ENCODE assay signal across 8 cellular contexts in the genomic region with DNA sequence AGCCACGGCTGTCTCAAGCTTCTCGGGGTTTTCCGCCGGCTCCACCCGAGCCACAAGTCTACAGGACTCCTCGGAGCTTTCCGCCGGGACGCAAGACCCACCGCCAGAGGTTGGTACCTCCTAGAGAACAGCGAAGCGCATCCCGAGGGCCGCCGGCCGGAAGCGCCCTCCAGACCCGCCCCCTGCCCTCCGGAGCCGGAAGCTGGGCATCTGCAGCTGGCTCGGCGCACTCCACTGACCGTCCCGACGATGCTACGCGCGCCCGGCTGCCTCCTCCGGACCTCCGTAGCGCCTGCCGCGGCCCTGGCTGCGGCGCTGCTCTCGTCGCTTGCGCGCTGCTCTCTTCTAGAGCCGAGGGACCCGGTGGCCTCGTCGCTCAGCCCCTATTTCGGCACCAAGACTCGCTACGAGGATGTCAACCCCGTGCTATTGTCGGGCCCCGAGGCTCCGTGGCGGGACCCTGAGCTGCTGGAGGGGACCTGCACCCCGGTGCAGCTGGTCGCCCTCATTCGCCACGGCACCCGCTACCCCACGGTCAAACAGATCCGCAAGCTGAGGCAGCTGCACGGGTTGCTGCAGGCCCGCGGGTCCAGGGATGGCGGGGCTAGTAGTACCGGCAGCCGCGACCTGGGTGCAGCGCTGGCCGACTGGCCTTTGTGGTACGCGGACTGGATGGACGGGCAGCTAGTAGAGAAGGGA. TPM values are rescaled to one million over a fixed set of nuclear protein-coding genes. Genes with fewer than 3 reads are reported as not detected.
DNase-seq lines count a peak whose midpoint lies in the region; ATAC-seq lines count a peak whose summit lies in the region.

A gene with protein sequence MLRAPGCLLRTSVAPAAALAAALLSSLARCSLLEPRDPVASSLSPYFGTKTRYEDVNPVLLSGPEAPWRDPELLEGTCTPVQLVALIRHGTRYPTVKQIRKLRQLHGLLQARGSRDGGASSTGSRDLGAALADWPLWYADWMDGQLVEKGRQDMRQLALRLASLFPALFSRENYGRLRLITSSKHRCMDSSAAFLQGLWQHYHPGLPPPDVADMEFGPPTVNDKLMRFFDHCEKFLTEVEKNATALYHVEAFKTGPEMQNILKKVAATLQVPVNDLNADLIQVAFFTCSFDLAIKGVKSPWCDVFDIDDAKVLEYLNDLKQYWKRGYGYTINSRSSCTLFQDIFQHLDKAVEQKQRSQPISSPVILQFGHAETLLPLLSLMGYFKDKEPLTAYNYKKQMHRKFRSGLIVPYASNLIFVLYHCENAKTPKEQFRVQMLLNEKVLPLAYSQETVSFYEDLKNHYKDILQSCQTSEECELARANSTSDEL (plus strand): TSS at position 227 of the 699 bp plus-strand sequence. CDS start 23 bp downstream, at position 250.

- peaks cover 0 to 5% (median 2%) of the 10 kb centered on the region in 5 donors for H3K27me3 Mint-ChIP-seq in naive thymus-derived CD8-positive, alpha-beta T cell
- peaks cover 5% of the 10 kb centered on the region for H3K27me3 Mint-ChIP-seq in stimulated activated naive CD8-positive, alpha-beta T cell treated with anti-CD3 and anti-CD28 coated beads, Interleukin-15, Interleukin-2, amounts not matched to agents 100 ng/mL and 50 ng/mL, for 24 hours

- DNase-seq in DMS79 treated with DMSO at 0.1 percent for 48 hours (lab: John Stamatoyannopoulos, UW) (peak; percentile 19), HuH-7.5 (ENCODE audit: low spot score) (peak; percentile 73), RPMI8226 (peak; percentile 79), fibroblast of peridontal ligament (ENCODE audit: extremely low read depth) (peak; percentile 71)
- DNase-seq in activated T-helper 9 cell treated with anti-CD3 and anti-CD28 coated beads, Interleukin-2, amount 50 U/mL, for 16 hours (ENCODE audit: low read depth) = peak; percentile 79
- peak; percentile 36 to 71 (median 54) for DNase-seq in naive thymus-derived CD8-positive, alpha-beta T cell

- H3K9me3 Mint-ChIP-seq in naive thymus-derived CD8-positive, alpha-beta T cell = no peaks in the 10 kb centered on the region
- no peaks in the 10 kb centered on the region for H3K9me3 Mint-ChIP-seq in stimulated activated naive CD8-positive, alpha-beta T cell treated with anti-CD3 and anti-CD28 coated beads, Interleukin-15, Interleukin-2, amounts not matched to agents 100 ng/mL and 50 ng/mL, for 24 hours

- peaks cover 0 to 20% (median 6%) of the 10 kb centered on the region in 3 donors for H3K36me3 Mint-ChIP-seq in naive thymus-derived CD8-positive, alpha-beta T cell
- peaks cover 16% of the 10 kb centered on the region for H3K36me3 Mint-ChIP-seq in stimulated activated naive CD8-positive, alpha-beta T cell treated with anti-CD3 and anti-CD28 coated beads, Interleukin-15, Interleukin-2, amounts not matched to agents 100 ng/mL and 50 ng/mL, for 24 hours (ENCODE audit: low read depth)

- POLR2A ChIA-PET in naive thymus-derived CD8-positive, alpha-beta T cell (lab: Charles Lee) = interaction anchor here (0.8 kb wide), 1 partner anchor 313 kb away, joined by 3 read pairs; the partner anchor contains the start of gene ATAD1

- ATAC-seq in GM21528 (IDR thresholded peaks at IDR 0.05; ENCODE audit: low FRiP score, unreplicated experiment) = peak; percentile 93
- ATAC-seq in naive thymus-derived CD8-positive, alpha-beta T cell = peak; percentile 77 to 88

- peaks cover 12 to 40% (median 27%) of the 10 kb centered on the region in 4 donors for H3K4me1 Mint-ChIP-seq in naive thymus-derived CD8-positive, alpha-beta T cell
- peaks cover 44% of the 10 kb centered on the region for H3K4me1 Mint-ChIP-seq in stimulated activated naive CD8-positive, alpha-beta T cell treated with anti-CD3 and anti-CD28 coated beads, Interleukin-15, Interleukin-2, amounts not matched to agents 100 ng/mL and 50 ng/mL, for 24 hours (ENCODE audit: low read depth)

- H3K27ac Mint-ChIP-seq in naive thymus-derived CD8-positive, alpha-beta T cell = peak within 1 kb of the TSS; percentile 32 to 89 (median 76)
- H3K27ac Mint-ChIP-seq in stimulated activated naive CD8-positive, alpha-beta T cell treated with anti-CD3 and anti-CD28 coated beads, Interleukin-15, Interleukin-2, amounts not matched to agents 100 ng/mL and 50 ng/mL, for 24 hours = peak within 1 kb of the TSS; percentile 85

- H3K4me3 Mint-ChIP-seq in naive thymus-derived CD8-positive, alpha-beta T cell = peak within 1 kb of the TSS; percentile 85 to 94 (median 90)
- peak within 1 kb of the TSS; percentile 89 for H3K4me3 Mint-ChIP-seq in stimulated activated naive CD8-positive, alpha-beta T cell treated with anti-CD3 and anti-CD28 coated beads, Interleukin-15, Interleukin-2, amounts not matched to agents 100 ng/mL and 50 ng/mL, for 24 hours

RNA-seq across cellular contexts. Expression of the gene that starts here (rescaled TPM):
- 1 to 10 TPM; 7.7 to 8.4 TPM for total RNA-seq in naive thymus-derived CD8-positive, alpha-beta T cell
- 1 to 10 TPM; 5.0 to 6.6 (median 6.0) TPM for polyA plus RNA-seq in naive thymus-derived CD8-positive, alpha-beta T cell

Comparison
In these comparisons a context has a peak if more than half of its experiments do, and no peak if none do; other contexts are left out.
1. Peak in every context shown above with its lines: DNase-seq and ATAC-seq.
2. DNase-seq: peak in every context shown above with its lines; median percentile 79 in RPMI8226; 79 in activated T-helper 9 cell treated with anti-CD3 and anti-CD28 coated beads, Interleukin-2, amount 50 U/mL, for 16 hours; 73 in HuH-7.5; 71 in fibroblast of peridontal ligament; 54 in naive thymus-derived CD8-positive, alpha-beta T cell; 19 in DMS79 treated with DMSO at 0.1 percent for 48 hours.